Comparison of ENCODE assay signal across 9 cellular contexts in genomic region chr2:135664623-135665068, GRCh38.
DNase-seq lines count a peak whose midpoint lies in the region; ATAC-seq lines count a peak whose summit lies in the region.
"Had no signal": no experiment of that assay in that cellular context is flagged by ENCODE, and none has a peak within 500 bp of the region (broad histone marks: within the 10 kb centered on the region; RNA-seq: fewer than 3 reads in every experiment).

No MANE protein-coding gene starts in this region.

- H3K4me3 ChIP-seq in trophoblast cell (ENCODE audit: low read depth, low read length): no peak overlapping the region

- H3K23ac ChIP-seq in trophoblast cell (ENCODE audit: low read length): no peak overlapping the region

- peaks cover 0 to 27% of the 10 kb centered on the region in 2 donors for H3K36me3 Mint-ChIP-seq in activated naive CD4-positive, alpha-beta T cell treated with anti-CD3 and anti-CD28 coated beads, Interleukin-2, amount 50 U/mL, for 72 hours
- peaks cover 24 to 44% of the 10 kb centered on the region in 2 donors for H3K36me3 Mint-ChIP-seq in stimulated activated naive B cell treated with anti-CD40 and anti-IgM and Interleukin-4, amounts not matched to agents 10 μg/mL and 1 μg/mL and 100 μg/mL, for 72 hours

- no peak overlapping the region for H2AFZ ChIP-seq in trophoblast cell (ENCODE audit: insufficient read depth, low read length, poor library complexity)

- no peak overlapping the region for H4K8ac ChIP-seq in trophoblast cell (ENCODE audit: low read depth, low read length)

- no peak overlapping the region for H4K91ac ChIP-seq in trophoblast cell (ENCODE audit: low read depth, low read length)

- in situ Hi-C loops in SK-MEL-5 (cut with HindIII; ENCODE audit: low pct_unique_long_range_greater_than_20kb, low sequenced_read_pairs): no loop called here

- no peak overlapping the region for H3K27ac ChIP-seq in trophoblast cell (ENCODE audit: low read depth, low read length)

- H3K18ac ChIP-seq in trophoblast cell (ENCODE audit: low read length): no peak overlapping the region

- no peak overlapping the region for H2BK5ac ChIP-seq in trophoblast cell (ENCODE audit: low read depth, low read length, poor library complexity)

- no peaks in the 10 kb centered on the region for H3K27me3 ChIP-seq in trophoblast cell (ENCODE audit: insufficient read depth, low read length)

- ATAC-seq in activated naive CD4-positive, alpha-beta T cell treated with anti-CD3 and anti-CD28 coated beads, Interleukin-2, amount 50 U/mL, for 72 hours: peak; percentile 79 to 87
- ATAC-seq in HG02852 (IDR thresholded peaks at IDR 0.05; ENCODE audit: unreplicated experiment) (peak; percentile 92), Right ventricle myocardium inferior (no peak)
- peak; percentile 42 to 75 for ATAC-seq in stimulated activated naive B cell treated with anti-CD40 and anti-IgM and Interleukin-4, amounts not matched to agents 10 μg/mL and 1 μg/mL and 100 μg/mL, for 72 hours (replicated peaks)

- H3K9ac ChIP-seq in trophoblast cell (ENCODE audit: low read length): no peak overlapping the region

- H3K4me1 Mint-ChIP-seq in stimulated activated naive B cell treated with anti-CD40 and anti-IgM and Interleukin-4, amounts not matched to agents 10 μg/mL and 1 μg/mL and 100 μg/mL, for 72 hours: peaks cover 5 to 6% of the 10 kb centered on the region in 2 donors

- intact Hi-C loops in Right ventricle myocardium inferior (cut with DNase I): no loop called here

- H4K12ac ChIP-seq in trophoblast cell (ENCODE audit: low read depth, low read length): no peak overlapping the region

- no peak overlapping the region for H2BK12ac ChIP-seq in trophoblast cell (ENCODE audit: low read length)

- peak overlapping the region in 1 of 2 donors; percentile 96 for H3K27ac Mint-ChIP-seq in activated naive CD4-positive, alpha-beta T cell treated with anti-CD3 and anti-CD28 coated beads, Interleukin-2, amount 50 U/mL, for 72 hours
- no peak overlapping the region for H3K27ac Mint-ChIP-seq in stimulated activated naive B cell treated with anti-CD40 and anti-IgM and Interleukin-4, amounts not matched to agents 10 μg/mL and 1 μg/mL and 100 μg/mL, for 72 hours
- H3K27ac Mint-ChIP-seq: activated naive CD8-positive, alpha-beta T cell treated with anti-CD3 and anti-CD28 coated beads, Interleukin-2, amount 10 ng/mL, durations not matched to agents 7 days and 5 days had no signal

- peaks cover 1 to 3% of the 10 kb centered on the region in 2 experiments for H3K36me3 ChIP-seq in trophoblast cell (ENCODE audit: control insufficient read depth in 1 of 2, insufficient read depth in 2 of 2, low read length in 2 of 2)

- H3K27me3 Mint-ChIP-seq in stimulated activated naive B cell treated with anti-CD40 and anti-IgM and Interleukin-4, amounts not matched to agents 10 μg/mL and 1 μg/mL and 100 μg/mL, for 72 hours: no peaks in the 10 kb centered on the region
- H3K27me3 Mint-ChIP-seq: activated naive CD8-positive, alpha-beta T cell treated with anti-CD3 and anti-CD28 coated beads, Interleukin-2, amount 10 ng/mL, durations not matched to agents 7 days and 5 days had no signal

- no peak overlapping the region for H3K4ac ChIP-seq in trophoblast cell (ENCODE audit: low read depth, low read length)

- H3K79me1 ChIP-seq in trophoblast cell (ENCODE audit: low read length): no peaks in the 10 kb centered on the region

- H2BK120ac ChIP-seq in trophoblast cell (ENCODE audit: insufficient read depth, low read length, poor library complexity): no peak overlapping the region

- no peak for DNase-seq in activated naive CD4-positive, alpha-beta T cell treated with anti-CD3 and anti-CD28 coated beads, Interleukin-2, amount 50 U/mL, for 72 hours (ENCODE audit: low spot score in 2 of 2)
- DNase-seq in activated naive CD4-positive, alpha-beta T cell treated with Interleukin-2 at 50 U/mL for 16 hours: no peak
- DNase-seq in SK-MEL-5 (ENCODE audit: low read depth, low spot score) (peak; percentile 36), Right ventricle myocardium inferior (ENCODE audit: missing footprints) (no peak), trophoblast cell (no peak), germinal center (ENCODE audit: low spot score) (no peak)
- DNase-seq in stimulated activated naive B cell treated with anti-CD40 and anti-IgM and Interleukin-4, amounts not matched to agents 10 μg/mL and 1 μg/mL and 100 μg/mL, for 72 hours: no peak
- DNase-seq: activated naive CD8-positive, alpha-beta T cell treated with anti-CD3 and anti-CD28 coated beads, Interleukin-2, amount 10 ng/mL, durations not matched to agents 7 days and 5 days had no signal

- H3K4me3 Mint-ChIP-seq in stimulated activated naive B cell treated with anti-CD40 and anti-IgM and Interleukin-4, amounts not matched to agents 10 μg/mL and 1 μg/mL and 100 μg/mL, for 72 hours: no peak overlapping the region
- H3K4me3 Mint-ChIP-seq: activated naive CD8-positive, alpha-beta T cell treated with anti-CD3 and anti-CD28 coated beads, Interleukin-2, amount 10 ng/mL, durations not matched to agents 7 days and 5 days had no signal

- H3K9me3 Mint-ChIP-seq in activated naive CD4-positive, alpha-beta T cell treated with anti-CD3 and anti-CD28 coated beads, Interleukin-2, amount 50 U/mL, for 72 hours: no peaks in the 10 kb centered on the region
- no peaks in the 10 kb centered on the region for H3K9me3 Mint-ChIP-seq in stimulated activated naive B cell treated with anti-CD40 and anti-IgM and Interleukin-4, amounts not matched to agents 10 μg/mL and 1 μg/mL and 100 μg/mL, for 72 hours
- H3K9me3 Mint-ChIP-seq: activated naive CD8-positive, alpha-beta T cell treated with anti-CD3 and anti-CD28 coated beads, Interleukin-2, amount 10 ng/mL, durations not matched to agents 7 days and 5 days had no signal

- no peaks in the 10 kb centered on the region for H3K4me1 ChIP-seq in trophoblast cell (ENCODE audit: control insufficient read depth in 1 of 2, insufficient read depth in 2 of 2, low read length in 2 of 2)

- no peak overlapping the region for H2AK5ac ChIP-seq in trophoblast cell (ENCODE audit: low read length)

- no peaks in the 10 kb centered on the region for H3K9me3 ChIP-seq in trophoblast cell (ENCODE audit: insufficient read depth, low read depth, low read length)

- no peaks in the 10 kb centered on the region for H3K79me2 ChIP-seq in trophoblast cell (ENCODE audit: control insufficient read depth, insufficient read depth, low read length, poor library complexity)

- no peak overlapping the region for H3K14ac ChIP-seq in trophoblast cell (ENCODE audit: low read length)

- no peak overlapping the region for H3K4me2 ChIP-seq in trophoblast cell (ENCODE audit: low read length)
